Comparison of ENCODE assay signal across 21 cellular contexts in genomic region chr19:51994048-51994644, GRCh38. TPM values are rescaled to one million over a fixed set of nuclear protein-coding genes. Genes with fewer than 3 reads are reported as not detected.
DNase-seq lines count a peak whose midpoint lies in the region; ATAC-seq and TF ChIP-seq lines count a peak whose summit lies in the region.
"Had no signal": no experiment of that assay in that cellular context is flagged by ENCODE, and none has a peak within 500 bp of the region (broad histone marks: within the 10 kb centered on the region; RNA-seq: fewer than 3 reads in every experiment).

No MANE protein-coding gene starts in this region.

- H3K36me3 ChIP-seq in endodermal cell (ENCODE audit: control insufficient read depth, insufficient read depth, low read length) (peaks cover 83% of the 10 kb centered on the region), subcutaneous abdominal adipose tissue (ENCODE audit: control insufficient read depth in 5 of 5, insufficient read depth in 5 of 5, low read length in 5 of 5) (peaks cover 40 to 64% (median 56%) of the 10 kb centered on the region in 5 donors)

- no peak for DNase-seq in activated naive CD4-positive, alpha-beta T cell treated with anti-CD3 and anti-CD28 coated beads for 36 hours
- DNase-seq in activated naive CD4-positive, alpha-beta T cell treated with anti-CD3 and anti-CD28 coated beads, Interleukin-2, amount 50 U/mL, for 72 hours (ENCODE audit: low spot score in 2 of 2), result no peak
- DNase-seq in endodermal cell (no peak), epidermal melanocyte (ENCODE audit: insufficient read length, low spot score) (no peak)
- no peak for DNase-seq in CD4-positive, alpha-beta T cell
- DNase-seq: activated CD4-positive, alpha-beta T cell treated with anti-CD3 and anti-CD28 coated beads, Interleukin-2, amount 50 U/mL, for 1 hour; activated naive CD4-positive, alpha-beta T cell; BE2C; HFFc6; mucosa of descending colon; NCI-H1930; NCI-H510A treated with DMSO at 0.1 percent for 48 hours; Right ventricle myocardium superior; stimulated activated naive CD4-positive, alpha-beta T cell; T-helper 1 cell had no signal

- WGBS in endodermal cell (ENCODE audit: insufficient coverage in 1 of 2, insufficient read length in 1 of 2), 2 experiments, result 88 to 100% methylated on average over 2 of the region's 2 CpGs

- H3K27me3 Mint-ChIP-seq in activated naive CD4-positive, alpha-beta T cell treated with anti-CD3 and anti-CD28 coated beads for 36 hours (ENCODE audit: low read depth), result no peaks in the 10 kb centered on the region
- no peaks in the 10 kb centered on the region for H3K27me3 Mint-ChIP-seq in endodermal cell (ENCODE audit: insufficient read depth)
- H3K27me3 Mint-ChIP-seq in CD4-positive, alpha-beta T cell, result no peaks in the 10 kb centered on the region

- TF ChIP-seq CTCF in endodermal cell (conservative IDR thresholded peaks at IDR 0.05), result no peak
- TF ChIP-seq CTCF in CD4-positive, alpha-beta T cell (IDR thresholded peaks at IDR 0.05), result no peak

- no peak overlapping the region for H3K4me3 Mint-ChIP-seq in activated naive CD4-positive, alpha-beta T cell treated with anti-CD3 and anti-CD28 coated beads for 36 hours
- no peak overlapping the region for H3K4me3 Mint-ChIP-seq in endodermal cell
- no peak overlapping the region for H3K4me3 Mint-ChIP-seq in CD4-positive, alpha-beta T cell
- H3K4me3 Mint-ChIP-seq: HFFc6 had no signal

- peak overlapping the region; percentile 5 for H3K27ac Mint-ChIP-seq in activated naive CD4-positive, alpha-beta T cell treated with anti-CD3 and anti-CD28 coated beads for 36 hours
- H3K27ac Mint-ChIP-seq in activated naive CD4-positive, alpha-beta T cell treated with anti-CD3 and anti-CD28 coated beads, Interleukin-2, amount 50 U/mL, for 72 hours, result no peak overlapping the region
- H3K27ac Mint-ChIP-seq in endodermal cell, result no peak overlapping the region
- no peak overlapping the region for H3K27ac Mint-ChIP-seq in CD4-positive, alpha-beta T cell
- H3K27ac Mint-ChIP-seq: HFFc6 had no signal

- no peaks in the 10 kb centered on the region for H3K4me1 Mint-ChIP-seq in activated naive CD4-positive, alpha-beta T cell treated with anti-CD3 and anti-CD28 coated beads for 36 hours (ENCODE audit: low read depth)
- no peaks in the 10 kb centered on the region for H3K4me1 Mint-ChIP-seq in endodermal cell
- no peaks in the 10 kb centered on the region for H3K4me1 Mint-ChIP-seq in CD4-positive, alpha-beta T cell (ENCODE audit: low read depth)

- no peak overlapping the region for H3K9ac ChIP-seq in endodermal cell (ENCODE audit: extremely low read depth, low read length, poor library complexity, severe bottlenecking)
- no peak overlapping the region for H3K9ac ChIP-seq in subcutaneous abdominal adipose tissue (ENCODE audit: low read length in 5 of 5)
- H3K9ac ChIP-seq: KMS-11 had no signal

- peaks cover 74% of the 10 kb centered on the region for H3K36me3 Mint-ChIP-seq in activated naive CD4-positive, alpha-beta T cell treated with anti-CD3 and anti-CD28 coated beads for 36 hours (ENCODE audit: low read depth)
- peaks cover 78 to 88% of the 10 kb centered on the region in 2 donors for H3K36me3 Mint-ChIP-seq in activated naive CD4-positive, alpha-beta T cell treated with anti-CD3 and anti-CD28 coated beads, Interleukin-2, amount 50 U/mL, for 72 hours
- H3K36me3 Mint-ChIP-seq in endodermal cell (ENCODE audit: low read depth), result peaks cover 86% of the 10 kb centered on the region
- peaks cover 95% of the 10 kb centered on the region for H3K36me3 Mint-ChIP-seq in CD4-positive, alpha-beta T cell (ENCODE audit: low read depth)

- H3K4me1 ChIP-seq in endodermal cell (ENCODE audit: control insufficient read depth, insufficient read depth, low read length), result no peaks in the 10 kb centered on the region
- H3K4me1 ChIP-seq in subcutaneous abdominal adipose tissue (ENCODE audit: control insufficient read depth in 5 of 5, insufficient read depth in 5 of 5, low read length in 5 of 5), result no peaks in the 10 kb centered on the region
- H3K4me1 ChIP-seq: BE2C, tibial nerve had no signal

- no peaks in the 10 kb centered on the region for H3K27me3 ChIP-seq in endodermal cell (ENCODE audit: control insufficient read depth, insufficient read depth, low read length, poor library complexity, severe bottlenecking)
- H3K27me3 ChIP-seq in subcutaneous abdominal adipose tissue (ENCODE audit: control insufficient read depth in 5 of 5, insufficient read depth in 4 of 5, low read length in 5 of 5), result no peaks in the 10 kb centered on the region
- H3K27me3 ChIP-seq in CD4-positive, alpha-beta T cell (ENCODE audit: control insufficient read depth, insufficient read depth, low read length), result no peaks in the 10 kb centered on the region
- H3K27me3 ChIP-seq: BE2C, tibial nerve had no signal

- CTCF ChIA-PET in activated naive CD4-positive, alpha-beta T cell treated with anti-CD3 and anti-CD28 coated beads for 36 hours (lab: Charles Lee), result no interaction called here
- CTCF ChIA-PET in CD4-positive, alpha-beta T cell (lab: Charles Lee), result no interaction called here

- H3K4me3 ChIP-seq in endodermal cell (ENCODE audit: low read length), result peak overlapping the region; percentile 57
- peak overlapping the region; percentile 25 to 63 (median 49) for H3K4me3 ChIP-seq in subcutaneous abdominal adipose tissue (ENCODE audit: low read depth in 1 of 5, low read length in 5 of 5)
- H3K4me3 ChIP-seq: mucosa of descending colon, tibial nerve had no signal

- peaks cover 64% of the 10 kb centered on the region for H3K9me3 Mint-ChIP-seq in activated naive CD4-positive, alpha-beta T cell treated with anti-CD3 and anti-CD28 coated beads for 36 hours
- peaks cover 50% of the 10 kb centered on the region in 2 donors for H3K9me3 Mint-ChIP-seq in activated naive CD4-positive, alpha-beta T cell treated with anti-CD3 and anti-CD28 coated beads, Interleukin-2, amount 50 U/mL, for 72 hours
- peaks cover 100% of the 10 kb centered on the region for H3K9me3 Mint-ChIP-seq in endodermal cell
- peaks cover 25% of the 10 kb centered on the region for H3K9me3 Mint-ChIP-seq in CD4-positive, alpha-beta T cell

- POLR2A ChIA-PET in CD4-positive, alpha-beta T cell (lab: Charles Lee), result no interaction called here

- H3K9me3 ChIP-seq in endodermal cell (ENCODE audit: control insufficient read depth, low read length), result peaks cover 100% of the 10 kb centered on the region
- H3K9me3 ChIP-seq in subcutaneous abdominal adipose tissue (ENCODE audit: control insufficient read depth in 5 of 5, low read length in 5 of 5), result peaks cover 70 to 92% (median 89%) of the 10 kb centered on the region in 5 donors
- H3K9me3 ChIP-seq in CD4-positive, alpha-beta T cell (ENCODE audit: control insufficient read depth, low read length), result peaks cover 97% of the 10 kb centered on the region

- no peak overlapping the region for H3K27ac ChIP-seq in endodermal cell (ENCODE audit: low read depth, low read length)
- no peak overlapping the region for H3K27ac ChIP-seq in subcutaneous abdominal adipose tissue (ENCODE audit: low read depth, low read length)
- H3K27ac ChIP-seq in CD4-positive, alpha-beta T cell (ENCODE audit: low read depth, low read length), result no peak overlapping the region
- H3K27ac ChIP-seq: 22Rv1, epithelial cell of prostate, KMS-11, tibial nerve had no signal

- ATAC-seq in activated naive CD4-positive, alpha-beta T cell treated with anti-CD3 and anti-CD28 coated beads, Interleukin-2, amount 50 U/mL, for 72 hours, result no peak
- no peak for ATAC-seq in CD4-positive, alpha-beta T cell (ENCODE audit: poor library complexity)
- ATAC-seq: mucosa of descending colon, sciatic nerve had no signal

- intact Hi-C loops in activated naive CD4-positive, alpha-beta T cell treated with anti-CD3 and anti-CD28 coated beads for 36 hours (cut with micrococcal nuclease), result no loop called here
- intact Hi-C loops in CD4-positive, alpha-beta T cell (cut with DNase I, micrococcal nuclease), result no loop called here

RNA-seq across cellular contexts. Expression of gene ZNF350, which starts 7.5 kb away (rescaled TPM):
- total RNA-seq in activated naive CD4-positive, alpha-beta T cell treated with anti-CD3 and anti-CD28 coated beads for 36 hours, result 1 to 10 TPM; 6.6 to 6.7 TPM
- total RNA-seq in activated naive CD4-positive, alpha-beta T cell treated with anti-CD3 and anti-CD28 coated beads, Interleukin-2, amount 50 U/mL, for 72 hours, result 1 to 10 TPM; 8.7 to 9.5 TPM
- total RNA-seq in endodermal cell, result 10 to 100 TPM in 1 of 2 donors, 1 to 10 TPM in 1; 8.3 to 11.2 TPM
- polyA plus RNA-seq in endodermal cell (2013, experiment 1 of 2), result 6.5 TPM
- polyA plus RNA-seq in endodermal cell (2013, experiment 2 of 2), result 6.4 TPM
- 10 to 100 TPM; 37.6 to 39.2 TPM for total RNA-seq in CD4-positive, alpha-beta T cell

RNA-seq across cellular contexts. Expression of gene ZNF615, which starts 13.9 kb away (rescaled TPM):
- 1 to 10 TPM; 6.8 to 7.9 TPM for total RNA-seq in activated naive CD4-positive, alpha-beta T cell treated with anti-CD3 and anti-CD28 coated beads for 36 hours
- total RNA-seq in activated naive CD4-positive, alpha-beta T cell treated with anti-CD3 and anti-CD28 coated beads, Interleukin-2, amount 50 U/mL, for 72 hours, result 10 to 100 TPM in 1 of 2 donors, 1 to 10 TPM in 1; 9.9 to 17.1 TPM
- 10 to 100 TPM; 19.3 to 29.1 TPM for total RNA-seq in endodermal cell
- 9.8 TPM for polyA plus RNA-seq in endodermal cell (2013, experiment 1 of 2)
- polyA plus RNA-seq in endodermal cell (2013, experiment 2 of 2), result 10.5 TPM
- total RNA-seq in CD4-positive, alpha-beta T cell, result 1 to 10 TPM; 8.9 to 9.2 TPM

RNA-seq across cellular contexts. Expression of gene ZNF614, which starts 34.0 kb away (rescaled TPM):
- 1 to 10 TPM; 7.5 to 8.2 TPM for total RNA-seq in activated naive CD4-positive, alpha-beta T cell treated with anti-CD3 and anti-CD28 coated beads for 36 hours
- total RNA-seq in activated naive CD4-positive, alpha-beta T cell treated with anti-CD3 and anti-CD28 coated beads, Interleukin-2, amount 50 U/mL, for 72 hours, result 1 to 10 TPM; 7.6 to 9.0 TPM
- 10 to 100 TPM; 46.2 to 66.7 TPM for total RNA-seq in endodermal cell
- polyA plus RNA-seq in endodermal cell (2013, experiment 1 of 2), result 18.5 TPM
- polyA plus RNA-seq in endodermal cell (2013, experiment 2 of 2), result 19.8 TPM
- 10 to 100 TPM in 1 of 2 experiments, 1 to 10 TPM in 1; 9.7 to 10.5 TPM for total RNA-seq in CD4-positive, alpha-beta T cell

RNA-seq across cellular contexts. Expression of gene ZNF432, which starts 54.5 kb away (rescaled TPM):
- 1 to 10 TPM; 6.2 to 6.7 TPM for total RNA-seq in activated naive CD4-positive, alpha-beta T cell treated with anti-CD3 and anti-CD28 coated beads for 36 hours
- total RNA-seq in activated naive CD4-positive, alpha-beta T cell treated with anti-CD3 and anti-CD28 coated beads, Interleukin-2, amount 50 U/mL, for 72 hours, result 10 to 100 TPM; 15.9 to 17.9 TPM
- 10 to 100 TPM; 21.3 to 31.0 TPM for total RNA-seq in endodermal cell
- polyA plus RNA-seq in endodermal cell (2013, experiment 1 of 2), result 14.9 TPM
- polyA plus RNA-seq in endodermal cell (2013, experiment 2 of 2), result 17.3 TPM
- 10 to 100 TPM; 16.3 to 19.2 TPM for total RNA-seq in CD4-positive, alpha-beta T cell

Comparison
In these comparisons a context has a peak if more than half of its experiments do, and no peak if none do; other contexts are left out.
1. RNA of gene ZNF614, which starts 34.0 kb away (total RNA-seq): 46.2 to 66.7 TPM in endodermal cell; 9.7 to 10.5 TPM in CD4-positive, alpha-beta T cell, 7.6 to 9.0 TPM in activated naive CD4-positive, alpha-beta T cell treated with anti-CD3 and anti-CD28 coated beads, Interleukin-2, amount 50 U/mL, for 72 hours and 7.5 to 8.2 TPM in activated naive CD4-positive, alpha-beta T cell treated with anti-CD3 and anti-CD28 coated beads for 36 hours; every median in the first group is over 4 times any median in the second.